Comparison of ENCODE assay signal across 33 cellular contexts in genomic region chr1:114853584-114853983, GRCh38. TPM values are rescaled to one million over a fixed set of nuclear protein-coding genes. Genes with fewer than 3 reads are reported as not detected.
"Had no signal": no experiment of that assay in that cellular context is flagged by ENCODE, and none has a peak within 500 bp of the region (broad histone marks: within the 10 kb centered on the region; RNA-seq: fewer than 3 reads in every experiment).

No MANE protein-coding gene starts in this region.

- H3K36me3 Mint-ChIP-seq: mesothelial cell of epicardium; naive thymus-derived CD8-positive, alpha-beta T cell had no signal

- ATAC-seq: effector memory CD8-positive, alpha-beta T cell; esophagus mucosa; gastrocnemius medialis; heart right ventricle; left lung; left ventricle myocardium superior; lower lobe of right lung; mucosa of descending colon; naive thymus-derived CD8-positive, alpha-beta T cell had no signal

- H3K4me1 ChIP-seq: gastrocnemius medialis, left lung, lower lobe of right lung had no signal

- DNase-seq: effector CD8-positive, alpha-beta T cell; effector memory CD8-positive, alpha-beta T cell; endodermal cell; erythroblast; esophagus squamous epithelium; foreskin fibroblast; foreskin melanocyte; gastrocnemius medialis; glutamatergic neuron; head of caudate nucleus; heart right ventricle; hippocampal formation; left cardiac atrium; left lung; left ventricle myocardium superior; lower lobe of right lung; mesenchymal stem cell; mucosa of descending colon; naive B cell; naive thymus-derived CD8-positive, alpha-beta T cell had no signal

- H3K4me3 ChIP-seq: coronary artery, esophagus squamous epithelium, gastrocnemius medialis, heart right ventricle, left lung, lower lobe of right lung, mucosa of descending colon had no signal

- FAIRE-seq: endometrium, islet of Langerhans, keratinocyte had no signal

- H3K27ac ChIP-seq: coronary artery, epithelial cell of prostate, esophagus squamous epithelium, gastrocnemius medialis, heart right ventricle, left lung, lower lobe of right lung had no signal

- H3K9me3 ChIP-seq: esophagus squamous epithelium, gastrocnemius medialis, heart right ventricle, left lung, lower lobe of right lung, mucosa of descending colon had no signal

- H3K36me3 ChIP-seq: esophagus squamous epithelium, gastrocnemius medialis, heart right ventricle, left lung, lower lobe of right lung had no signal

- H3K4me1 Mint-ChIP-seq: mesothelial cell of epicardium had no signal

- H3K9me3 Mint-ChIP-seq: dendritic cell treated with granulocyte-macrophage colony-stimulating factor and Interleukin-4, amounts not matched to agents 40 ng/mL and 50 ng/mL, for 4 days; effector memory CD8-positive, alpha-beta T cell; mesothelial cell of epicardium had no signal

- H3K27ac Mint-ChIP-seq: dendritic cell treated with granulocyte-macrophage colony-stimulating factor and Interleukin-4, amounts not matched to agents 40 ng/mL and 50 ng/mL, for 4 days; effector memory CD8-positive, alpha-beta T cell; endodermal cell; mesothelial cell of epicardium; naive B cell had no signal

- H3K4me3 Mint-ChIP-seq: dendritic cell treated with granulocyte-macrophage colony-stimulating factor and Interleukin-4, amounts not matched to agents 40 ng/mL and 50 ng/mL, for 4 days; effector memory CD8-positive, alpha-beta T cell; endodermal cell; mesothelial cell of epicardium; naive thymus-derived CD8-positive, alpha-beta T cell had no signal

RNA-seq across cellular contexts. Expression of gene SYCP1, which starts 1.1 kb away (rescaled TPM):
- total RNA-seq: dermis microvascular lymphatic vessel endothelial cell; endodermal cell; esophagus mucosa; esophagus squamous epithelium; gastrocnemius medialis; glomerular endothelial cell; heart right ventricle; left lung; left ventricle myocardium superior; lower lobe of right lung; lung microvascular endothelial cell; mesenteric fat pad; mesothelial cell of epicardium; mucosa of descending colon; myocyte; naive thymus-derived CD8-positive, alpha-beta T cell had no signal
- polyA plus RNA-seq: heart right ventricle; keratinocyte; naive thymus-derived CD8-positive, alpha-beta T cell had no signal
